Comparison of ENCODE assay signal across 16 cellular contexts in the genomic region with DNA sequence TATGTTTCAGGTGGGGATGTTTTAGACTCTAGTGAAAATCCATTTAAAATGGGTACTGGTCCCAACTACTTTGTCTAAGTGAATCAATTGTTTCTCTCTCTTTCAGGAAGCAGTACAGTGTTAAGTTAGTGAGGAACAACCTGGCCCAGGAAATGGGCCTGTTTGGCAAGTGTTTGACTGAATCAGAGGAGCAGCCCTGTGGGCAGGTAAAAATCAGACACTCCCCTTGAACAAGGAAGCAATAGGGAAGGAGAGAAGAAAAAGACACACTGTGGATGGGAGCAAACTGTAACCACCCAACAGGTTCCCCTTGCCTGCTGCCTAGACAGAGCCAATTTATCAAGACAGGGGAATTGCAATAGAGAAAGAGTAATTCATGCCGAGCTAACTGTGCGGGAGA.
A peak's percentile ranks its signal among the peaks of the same experiment; 100 is the strongest.
DNase-seq lines count a peak whose midpoint lies in the region; ATAC-seq and TF ChIP-seq lines count a peak whose summit lies in the region.
"Had no signal": no experiment of that assay in that cellular context is flagged by ENCODE, and none has a peak within 500 bp of the region (broad histone marks: within the 10 kb centered on the region; RNA-seq: fewer than 3 reads in every experiment).

No MANE protein-coding gene starts in this region.

- H3K4me3 ChIP-seq in mammary epithelial cell (replicated peaks in 1 of 3; ENCODE audit: insufficient read depth in 1 of 3, low read depth in 2 of 3, low read length in 3 of 3), result no peak overlapping the region
- H3K4me3 ChIP-seq in breast epithelium, result no peak overlapping the region
- H3K4me3 ChIP-seq: A549; BLaER1 treated with 17β-estradiol and CSF1 and Interleukin-3, amounts not matched to agents 10 nM and 100 nM; GM12878 had no signal

- no peak overlapping the region for H3K27ac ChIP-seq in mammary epithelial cell (ENCODE audit: insufficient read depth, low read depth, low read length)
- no peak overlapping the region for H3K27ac ChIP-seq in breast epithelium
- H3K27ac ChIP-seq: 22Rv1; A549; BLaER1 treated with 17β-estradiol and CSF1 and Interleukin-3, amounts not matched to agents 10 nM and 100 nM; C4-2B had no signal

- no peaks in the 10 kb centered on the region for H3K36me3 ChIP-seq in mammary epithelial cell (ENCODE audit: insufficient read depth, low read length)
- no peaks in the 10 kb centered on the region for H3K36me3 ChIP-seq in breast epithelium
- H3K36me3 ChIP-seq: BLaER1 treated with 17β-estradiol and CSF1 and Interleukin-3, amounts not matched to agents 10 nM and 100 nM had no signal

- ATAC-seq in esophagus mucosa (peak; percentile 85), GM18907 (IDR thresholded peaks at IDR 0.05; ENCODE audit: unreplicated experiment) (no peak)
- ATAC-seq: A549; CD8-positive, alpha-beta T cell; GM12878 had no signal

- H3K4me2 ChIP-seq in mammary epithelial cell (ENCODE audit: insufficient read depth, low read depth, low read length), result no peak overlapping the region
- H3K4me2 ChIP-seq: A549; BLaER1 treated with 17β-estradiol and CSF1 and Interleukin-3, amounts not matched to agents 10 nM and 100 nM had no signal

- dilution Hi-C loops in mammary epithelial cell (cut with HindIII; ENCODE audit: low sequenced_read_pairs), result no loop called here

- H2AFZ ChIP-seq in mammary epithelial cell (ENCODE audit: low read depth, low read length), result peak overlapping the region; percentile 24

- intact Hi-C loops in mammary epithelial cell (cut with micrococcal nuclease) (no loop called here), breast epithelium (cut with DNase I; ENCODE audit: low total_unique reads) (no loop called here)

- TF ChIP-seq CTCF in mammary epithelial cell (conservative IDR thresholded peaks at IDR 0.05 in 1 of 2, IDR thresholded peaks at IDR 0.05 in 1 of 2; ENCODE audit: extremely low read depth in 1 of 2, insufficient read depth in 1 of 2, low read depth in 1 of 2, low read length in 2 of 2) (no peak), breast epithelium (IDR thresholded peaks at IDR 0.05) (no peak)

- DNase-seq in mammary epithelial cell (no peak), breast epithelium (ENCODE audit: low spot score in 2 of 2) (no peak), GF-D8 (lab: John Stamatoyannopoulos, UW) (no peak)
- DNase-seq: AML-193; Caco-2; Calu3; CD4-positive, alpha-beta T cell; CD8-positive, alpha-beta T cell; DMS79 treated with DMSO at 0.1 percent for 48 hours had no signal

- no peaks in the 10 kb centered on the region for H4K20me1 ChIP-seq in mammary epithelial cell (ENCODE audit: insufficient read depth, low read length)
- H4K20me1 ChIP-seq: BLaER1 treated with 17β-estradiol and CSF1 and Interleukin-3, amounts not matched to agents 10 nM and 100 nM had no signal

- in situ Hi-C loops in mammary epithelial cell (cut with MboI; ENCODE audit: low sequenced_read_pairs in 2 of 2), result no loop called here

- no peak overlapping the region for H3K9ac ChIP-seq in mammary epithelial cell (ENCODE audit: insufficient read depth, low read length)
- H3K9ac ChIP-seq: BLaER1 treated with 17β-estradiol and CSF1 and Interleukin-3, amounts not matched to agents 10 nM and 100 nM had no signal

- no peak for TF ChIP-seq POLR2A in breast epithelium (IDR thresholded peaks at IDR 0.05)

- BruUV-seq in mammary epithelial cell (replicated peaks; lab: Mats Ljungman, UMichigan), result no TSS peak

- WGBS in mammary epithelial cell (ENCODE audit: low coverage, missing lambda C conversion rate), result 97% methylated on average over 2 of the region's 2 CpGs

- H3K27me3 ChIP-seq in mammary epithelial cell (ENCODE audit: insufficient read depth, low read length) (no peaks in the 10 kb centered on the region), breast epithelium (no peaks in the 10 kb centered on the region)
- H3K27me3 ChIP-seq: BLaER1 treated with 17β-estradiol and CSF1 and Interleukin-3, amounts not matched to agents 10 nM and 100 nM had no signal

- H3K9me3 ChIP-seq in mammary epithelial cell (replicated peaks; ENCODE audit: insufficient read depth, low read length) (no peaks in the 10 kb centered on the region), breast epithelium (peaks cover 0 to 12% of the 10 kb centered on the region in 2 donors)
- H3K9me3 ChIP-seq: A549 had no signal

- H3K4me1 ChIP-seq in mammary epithelial cell (ENCODE audit: insufficient read depth, low read length) (peaks cover 13% of the 10 kb centered on the region), breast epithelium (no peaks in the 10 kb centered on the region)
- H3K4me1 ChIP-seq: A549; BLaER1 treated with 17β-estradiol and CSF1 and Interleukin-3, amounts not matched to agents 10 nM and 100 nM; Caco-2 had no signal

- no peaks in the 10 kb centered on the region for H3K79me2 ChIP-seq in mammary epithelial cell (ENCODE audit: insufficient read depth, low read length)

- CTCF ChIA-PET in mammary epithelial cell (lab: Charles Lee; ENCODE audit: low non-redundant PET), result no interaction called here
